In genomic region chr11:116731821-116732739, GRCh38 we compare ENCODE assay signal across 2 cellular contexts.
TF ChIP-seq lines count a peak whose summit lies in the region.

No MANE protein-coding gene starts in this region.

TF ChIP-seq in GM23338, 12 proteins besides CTCF, POLR2A, EP300 and RAD21:
- TF ChIP-seq NANOG (IDR thresholded peaks at IDR 0.05; ENCODE audit: borderline replicate concordance): no peak
- no peak for TF ChIP-seq EZH2 (IDR thresholded peaks at IDR 0.05; ENCODE audit: low read depth, unreplicated experiment)

TF ChIP-seq in K562, 482 proteins besides CTCF, POLR2A, EP300 and RAD21:
- no peak for TF ChIP-seq TBL1XR1 (IDR thresholded peaks at IDR 0.05; ENCODE audit: low read length in 2 of 2)
- TF ChIP-seq, protein P1, sequence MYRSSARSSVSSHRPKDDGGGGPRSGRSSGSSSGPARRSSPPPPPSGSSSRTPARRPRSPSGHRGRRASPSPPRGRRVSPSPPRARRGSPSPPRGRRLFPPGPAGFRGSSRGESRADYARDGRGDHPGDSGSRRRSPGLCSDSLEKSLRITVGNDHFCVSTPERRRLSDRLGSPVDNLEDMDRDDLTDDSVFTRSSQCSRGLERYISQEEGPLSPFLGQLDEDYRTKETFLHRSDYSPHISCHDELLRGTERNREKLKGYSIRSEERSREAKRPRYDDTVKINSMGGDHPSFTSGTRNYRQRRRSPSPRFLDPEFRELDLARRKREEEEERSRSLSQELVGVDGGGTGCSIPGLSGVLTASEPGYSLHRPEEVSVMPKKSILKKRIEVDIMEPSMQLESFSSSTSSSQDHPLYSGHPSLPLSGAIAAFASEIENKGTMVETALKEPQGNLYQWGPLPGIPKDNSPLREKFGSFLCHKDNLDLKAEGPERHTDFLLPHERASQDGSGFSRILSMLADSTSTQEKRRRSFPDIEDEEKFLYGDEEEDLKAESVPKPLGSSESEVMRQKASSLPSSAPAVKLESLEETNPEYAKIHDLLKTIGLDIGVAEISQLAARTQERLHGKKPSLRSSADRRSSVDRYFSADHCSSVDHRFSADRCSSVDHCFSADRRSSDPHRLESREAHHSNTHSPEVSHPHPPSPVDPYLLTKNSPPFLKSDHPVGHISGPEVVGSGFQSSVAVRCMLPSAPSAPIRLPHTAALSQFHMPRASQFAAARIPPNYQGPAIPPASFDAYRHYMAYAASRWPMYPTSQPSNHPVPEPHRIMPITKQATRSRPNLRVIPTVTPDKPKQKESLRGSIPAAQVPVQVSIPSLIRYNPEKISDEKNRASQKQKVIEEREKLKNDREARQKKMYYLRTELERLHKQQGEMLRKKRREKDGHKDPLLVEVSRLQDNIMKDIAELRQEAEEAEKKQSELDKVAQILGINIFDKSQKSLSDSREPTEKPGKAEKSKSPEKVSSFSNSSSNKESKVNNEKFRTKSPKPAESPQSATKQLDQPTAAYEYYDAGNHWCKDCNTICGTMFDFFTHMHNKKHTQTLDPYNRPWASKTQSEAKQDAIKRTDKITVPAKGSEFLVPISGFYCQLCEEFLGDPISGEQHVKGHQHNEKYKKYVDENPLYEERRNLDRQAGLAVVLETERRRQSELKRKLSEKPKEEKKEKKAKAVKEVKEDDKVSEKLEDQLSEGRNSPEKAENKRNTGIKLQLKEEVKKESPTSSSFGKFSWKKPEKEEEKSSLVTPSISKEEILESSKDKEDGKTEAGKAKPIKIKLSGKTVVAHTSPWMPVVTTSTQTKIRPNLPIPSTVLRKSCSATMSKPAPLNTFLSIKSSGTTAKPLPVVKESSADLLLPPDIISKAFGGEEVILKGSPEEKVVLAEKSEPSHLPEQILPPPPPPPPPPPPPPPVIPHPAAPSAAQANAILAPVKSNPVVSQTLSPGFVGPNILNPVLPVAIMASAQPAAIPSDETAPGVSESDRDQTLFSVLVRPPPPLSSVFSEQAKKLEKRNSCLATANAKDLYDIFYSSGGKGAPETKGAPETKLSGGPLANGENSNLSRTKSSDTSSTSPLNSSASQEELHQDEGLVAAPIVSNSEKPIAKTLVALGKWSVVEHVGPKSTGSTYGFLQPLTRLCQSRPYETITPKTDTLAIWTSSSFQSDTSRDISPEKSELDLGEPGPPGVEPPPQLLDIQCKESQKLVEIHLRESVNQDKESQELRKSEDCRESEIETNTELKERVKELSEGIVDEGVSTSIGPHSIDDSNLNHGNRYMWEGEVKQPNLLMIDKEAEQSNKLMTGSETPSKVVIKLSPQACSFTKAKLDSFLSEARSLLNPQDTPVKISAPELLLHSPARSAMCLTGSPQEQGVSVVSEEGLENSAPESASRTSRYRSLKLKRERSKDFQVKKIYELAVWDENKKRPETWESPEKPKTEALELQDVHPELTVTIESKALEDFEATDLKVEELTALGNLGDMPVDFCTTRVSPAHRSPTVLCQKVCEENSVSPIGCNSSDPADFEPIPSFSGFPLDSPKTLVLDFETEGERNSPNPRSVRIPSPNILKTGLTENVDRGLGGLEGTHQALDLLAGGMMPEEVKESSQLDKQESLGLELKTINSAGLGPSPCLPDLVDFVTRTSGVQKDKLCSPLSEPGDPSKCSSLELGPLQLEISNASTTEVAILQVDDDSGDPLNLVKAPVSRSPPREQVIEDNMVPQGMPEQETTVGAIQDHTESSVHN (IDR thresholded peaks at IDR 0.05; ENCODE audit: borderline replicate concordance in 1 of 2, low read depth in 1 of 2): no peak
- no peak for TF ChIP-seq RBM22 (IDR thresholded peaks at IDR 0.05; ENCODE audit: low read depth, low read length, poor library complexity, severe bottlenecking)
- no peak for TF ChIP-seq ZNF354B (CRISPR knock-in tag; IDR thresholded peaks at IDR 0.05)
- TF ChIP-seq SOX6 (IDR thresholded peaks at IDR 0.05): no peak
- TF ChIP-seq, protein P2, sequence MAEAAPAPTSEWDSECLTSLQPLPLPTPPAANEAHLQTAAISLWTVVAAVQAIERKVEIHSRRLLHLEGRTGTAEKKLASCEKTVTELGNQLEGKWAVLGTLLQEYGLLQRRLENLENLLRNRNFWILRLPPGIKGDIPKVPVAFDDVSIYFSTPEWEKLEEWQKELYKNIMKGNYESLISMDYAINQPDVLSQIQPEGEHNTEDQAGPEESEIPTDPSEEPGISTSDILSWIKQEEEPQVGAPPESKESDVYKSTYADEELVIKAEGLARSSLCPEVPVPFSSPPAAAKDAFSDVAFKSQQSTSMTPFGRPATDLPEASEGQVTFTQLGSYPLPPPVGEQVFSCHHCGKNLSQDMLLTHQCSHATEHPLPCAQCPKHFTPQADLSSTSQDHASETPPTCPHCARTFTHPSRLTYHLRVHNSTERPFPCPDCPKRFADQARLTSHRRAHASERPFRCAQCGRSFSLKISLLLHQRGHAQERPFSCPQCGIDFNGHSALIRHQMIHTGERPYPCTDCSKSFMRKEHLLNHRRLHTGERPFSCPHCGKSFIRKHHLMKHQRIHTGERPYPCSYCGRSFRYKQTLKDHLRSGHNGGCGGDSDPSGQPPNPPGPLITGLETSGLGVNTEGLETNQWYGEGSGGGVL (CRISPR knock-in tag; IDR thresholded peaks at IDR 0.05): no peak
- no peak for TF ChIP-seq KLF10 (CRISPR knock-in tag; IDR thresholded peaks at IDR 0.05)
- TF ChIP-seq RBM39 (optimal IDR thresholded peaks at IDR 0.05; ENCODE audit: low read depth, low read length): no peak
- no peak for TF ChIP-seq SIN3A (IDR thresholded peaks at IDR 0.05; ENCODE audit: borderline replicate concordance in 2 of 2, control insufficient read depth in 1 of 2, low read depth in 2 of 2, low read length in 2 of 2)
- TF ChIP-seq ZNF134 (CRISPR knock-in tag; conservative IDR thresholded peaks at IDR 0.05): no peak
